1 cellular context compared by ENCODE assay signal in genomic region chr5:143594913-143595818, GRCh38.
TF ChIP-seq lines count a peak whose summit lies in the region.

No MANE protein-coding gene starts in this region.

TF ChIP-seq in HepG2, 621 proteins besides CTCF, POLR2A, EP300 and RAD21 (continued from another document and continues in another):
- no peak for TF ChIP-seq IRF1 (CRISPR knock-in tag; IDR thresholded peaks at IDR 0.05; ENCODE audit: low read depth)
- TF ChIP-seq KDM5A (IDR thresholded peaks at IDR 0.05; ENCODE audit: borderline replicate concordance, low read length) = peak; percentile 26; the same call in 1 of the 2 replicates
- TF ChIP-seq NFKB2 (CRISPR knock-in tag; IDR thresholded peaks at IDR 0.05; ENCODE audit: borderline replicate concordance) = no peak
- peak; percentile 48; the same call in 1 of the 2 replicates for TF ChIP-seq FUBP1 (CRISPR knock-in tag; IDR thresholded peaks at IDR 0.05; ENCODE audit: borderline replicate concordance)
- TF ChIP-seq PRDM4 (CRISPR knock-in tag; IDR thresholded peaks at IDR 0.05; ENCODE audit: borderline replicate concordance) = no peak
- TF ChIP-seq ONECUT2 (CRISPR knock-in tag; IDR thresholded peaks at IDR 0.05) = peak; percentile 79
- peak; percentile 87 for TF ChIP-seq TBX3 (IDR thresholded peaks at IDR 0.05; ENCODE audit: borderline replicate concordance)
- TF ChIP-seq GABPA (IDR thresholded peaks at IDR 0.05; ENCODE audit: low read depth, low read length) = no peak
- TF ChIP-seq GABPA (CRISPR knock-in tag; IDR thresholded peaks at IDR 0.05; ENCODE audit: low read depth) = no peak; the same call in 1 of the 2 replicates
- peak; percentile 51; the same call in 1 of the 2 replicates for TF ChIP-seq SKIL (CRISPR knock-in tag; IDR thresholded peaks at IDR 0.05; ENCODE audit: borderline replicate concordance)
- TF ChIP-seq SNAPC4 (CRISPR knock-in tag; IDR thresholded peaks at IDR 0.05) = no peak
- no peak for TF ChIP-seq SP140L (CRISPR knock-in tag; IDR thresholded peaks at IDR 0.05; ENCODE audit: borderline replicate concordance)
- no peak for TF ChIP-seq KAT8 (CRISPR knock-in tag; IDR thresholded peaks at IDR 0.05)
- TF ChIP-seq POLR2AphosphoS5 (IDR thresholded peaks at IDR 0.05; ENCODE audit: low read depth, low read length) = no peak
- TF ChIP-seq ZNF230 (CRISPR knock-in tag; IDR thresholded peaks at IDR 0.05) = no peak
- no peak for TF ChIP-seq ZNF547 (CRISPR knock-in tag; IDR thresholded peaks at IDR 0.05)
- no peak for TF ChIP-seq MYPOP (CRISPR knock-in tag; IDR thresholded peaks at IDR 0.05)
- no peak for TF ChIP-seq ETV6 (CRISPR knock-in tag; conservative IDR thresholded peaks at IDR 0.05)
- no peak for TF ChIP-seq ADNP (CRISPR knock-in tag; IDR thresholded peaks at IDR 0.05)
- peak; percentile 57; the same call in 1 of the 2 replicates for TF ChIP-seq ARNTL (CRISPR knock-in tag; IDR thresholded peaks at IDR 0.05)
- TF ChIP-seq SATB2 (CRISPR knock-in tag; IDR thresholded peaks at IDR 0.05) = no peak
- no peak for TF ChIP-seq POLR2AphosphoS2 (IDR thresholded peaks at IDR 0.05; ENCODE audit: low read depth, low read length)
- peak; percentile 88 for TF ChIP-seq HMG20A (CRISPR knock-in tag; IDR thresholded peaks at IDR 0.05; ENCODE audit: borderline replicate concordance)
- no peak for TF ChIP-seq ZC3H4 (CRISPR knock-in tag; IDR thresholded peaks at IDR 0.05; ENCODE audit: borderline replicate concordance)
- TF ChIP-seq RBM39 (IDR thresholded peaks at IDR 0.05; ENCODE audit: low read depth, low read length, poor library complexity, severe bottlenecking) = no peak
- TF ChIP-seq ZBTB7B (CRISPR knock-in tag; IDR thresholded peaks at IDR 0.05) = peak; percentile 59; the same call in 1 of the 2 replicates
- no peak for TF ChIP-seq SMAD1 (CRISPR knock-in tag; IDR thresholded peaks at IDR 0.05; ENCODE audit: borderline replicate concordance, low read depth)
- TF ChIP-seq ZNF574 (CRISPR knock-in tag; IDR thresholded peaks at IDR 0.05) = no peak; the same call in 1 of the 2 replicates
- peak; percentile 43; the same call in 1 of the 2 replicates for TF ChIP-seq MIER3 (CRISPR knock-in tag; IDR thresholded peaks at IDR 0.05; ENCODE audit: borderline replicate concordance)
- 0 out of 2 replicates have a peak, but pooled peaks have one; percentile 16 for TF ChIP-seq MIER2 (CRISPR knock-in tag; IDR thresholded peaks at IDR 0.05)
- no peak for TF ChIP-seq EEA1 (CRISPR knock-in tag; IDR thresholded peaks at IDR 0.05; ENCODE audit: borderline replicate concordance)
